18 cellular contexts compared by ENCODE assay signal in genomic region chr4:82818974-82819662, GRCh38. TPM values are rescaled to one million over a fixed set of nuclear protein-coding genes. Genes with fewer than 3 reads are reported as not detected.
DNase-seq lines count a peak whose midpoint lies in the region; ATAC-seq and TF ChIP-seq lines count a peak whose summit lies in the region.
"Had no signal": no experiment of that assay in that cellular context is flagged by ENCODE, and none has a peak within 500 bp of the region (broad histone marks: within the 10 kb centered on the region; RNA-seq: fewer than 3 reads in every experiment).

No MANE protein-coding gene starts in this region.

- intact Hi-C loops in testis (cut with DNase I; ENCODE audit: low total_unique reads), result no loop called here

- H3K27me3 ChIP-seq in testis, result no peaks in the 10 kb centered on the region
- H3K27me3 ChIP-seq: neutrophil had no signal

- POLR2A ChIA-PET in T-cell (lab: Charles Lee), result no interaction called here

- H3K27ac ChIP-seq in testis, result no peak overlapping the region
- H3K27ac ChIP-seq: neutrophil, thoracic aorta had no signal

- CTCF ChIA-PET in T-cell (lab: Charles Lee), result interaction anchor here in 1 of 2 donors (0.5 kb wide), 1 partner anchor 356 kb away, joined by 3 read pairs; no protein-coding TSS in a partner anchor

- TF ChIP-seq CTCF in testis (IDR thresholded peaks at IDR 0.05) (no peak), progenitor cell of endocrine pancreas (IDR thresholded peaks at IDR 0.05; ENCODE audit: unreplicated experiment) (no peak)

- H3K9me3 Mint-ChIP-seq in T-cell, result no peaks in the 10 kb centered on the region
- no peaks in the 10 kb centered on the region for H3K9me3 Mint-ChIP-seq in progenitor cell of endocrine pancreas (ENCODE audit: low read depth)
- H3K9me3 Mint-ChIP-seq: WTC11 had no signal

- peaks cover 56% of the 10 kb centered on the region for H3K36me3 Mint-ChIP-seq in T-cell
- peaks cover 35% of the 10 kb centered on the region for H3K36me3 Mint-ChIP-seq in progenitor cell of endocrine pancreas (ENCODE audit: insufficient read depth)

- H3K4me1 Mint-ChIP-seq in T-cell (no peaks in the 10 kb centered on the region), progenitor cell of endocrine pancreas (ENCODE audit: low read depth) (no peaks in the 10 kb centered on the region)

- ATAC-seq in GM18858 (IDR thresholded peaks at IDR 0.05; ENCODE audit: unreplicated experiment), result peak; percentile 55
- ATAC-seq in GM19438 (IDR thresholded peaks at IDR 0.05; ENCODE audit: low read depth, unreplicated experiment), result peak; percentile 77
- ATAC-seq in HG03066 (IDR thresholded peaks at IDR 0.05; ENCODE audit: low read depth, unreplicated experiment), result peak; percentile 73
- no peak for ATAC-seq in T-cell (replicated peaks in 1 of 4)
- ATAC-seq: HCT116, K562, WTC11 had no signal

- H3K4me3 Mint-ChIP-seq in T-cell, result no peak overlapping the region
- no peak overlapping the region for H3K4me3 Mint-ChIP-seq in progenitor cell of endocrine pancreas (ENCODE audit: low read depth)
- H3K4me3 Mint-ChIP-seq: WTC11 had no signal

- DNase-seq in T-cell (no peak), retina (no peak), testis (no peak), progenitor cell of endocrine pancreas (ENCODE audit: low spot score, unreplicated experiment) (no peak)
- DNase-seq: activated effector memory CD4-positive, alpha-beta T cell treated with Interleukin-2 at 50 U/mL for 16 hours; amniotic stem cell; caudate nucleus; effector CD8-positive, alpha-beta T cell; NCI-H2029 treated with DMSO at 0.1 percent for 48 hours; Right ventricle myocardium superior had no signal

- H3K4me1 ChIP-seq in testis, result no peaks in the 10 kb centered on the region

- peak overlapping the region; percentile 29 to 36 for H3K27ac Mint-ChIP-seq in T-cell
- H3K27ac Mint-ChIP-seq in progenitor cell of endocrine pancreas, result no peak overlapping the region
- H3K27ac Mint-ChIP-seq: WTC11 had no signal

- TF ChIP-seq POLR2A in testis (IDR thresholded peaks at IDR 0.05), result no peak

- H3K4me3 ChIP-seq in testis, result no peak overlapping the region
- H3K4me3 ChIP-seq: K562, thoracic aorta had no signal

- no peaks in the 10 kb centered on the region for H3K36me3 ChIP-seq in testis (ENCODE audit: low read depth, missing control alignments)

- H3K9me3 ChIP-seq in testis, result no peaks in the 10 kb centered on the region
- H3K9me3 ChIP-seq: neutrophil, thoracic aorta had no signal

- 87 to 91% methylated on average over 2 of the region's 2 CpGs for WGBS in testis, 2 donors

- H3K27me3 Mint-ChIP-seq in T-cell (no peaks in the 10 kb centered on the region), progenitor cell of endocrine pancreas (no peaks in the 10 kb centered on the region)

RNA-seq across cellular contexts. Expression of gene SCD5, which starts 20.5 kb away (rescaled TPM):
- total RNA-seq in T-cell, result 1 to 10 TPM in 4 of 5 donors, under 1 TPM in 1; 0.72 to 2.0 (median 1.3) TPM
- total RNA-seq in testis, result 100 to 1,000 TPM; 149 to 161 TPM
- polyA plus RNA-seq in testis (ENCODE audit: insufficient read depth, low read depth, low replicate concordance), result 76.4 TPM
- 14.6 and 15.7 TPM in 2 replicates for total RNA-seq in progenitor cell of endocrine pancreas

Comparison
In these comparisons a context has a peak if more than half of its experiments do, and no peak if none do; other contexts are left out.
1. ATAC-seq: peak in GM18858 (single experiment), GM19438 (single experiment) and HG03066 (single experiment); none in T-cell (0 of 4).